15 cellular contexts compared by ENCODE assay signal in genomic region chr5:115738807-115739206, GRCh38.
"Had no signal": no experiment of that assay in that cellular context is flagged by ENCODE, and none has a peak within 500 bp of the region (broad histone marks: within the 10 kb centered on the region; RNA-seq: fewer than 3 reads in every experiment).

No MANE protein-coding gene starts in this region.

- H3K4me1 ChIP-seq: lower lobe of right lung, sigmoid colon, testis had no signal

- H3K9me3 ChIP-seq: lower lobe of right lung, ovary, testis had no signal

- H3K36me3 ChIP-seq: lower lobe of right lung, ovary, sigmoid colon had no signal

- H3K27ac ChIP-seq: lower lobe of right lung, ovary, sigmoid colon, testis had no signal

- ATAC-seq: activated CD8-positive, alpha-beta memory T cell treated with anti-CD3 and anti-CD28 coated beads, Interleukin-2, amount 10 ng/mL, durations not matched to agents 7 days and 5 days; natural killer cell; stimulated activated effector memory CD8-positive, alpha-beta T cell treated with anti-CD3 and anti-CD28 coated beads, Interleukin-12 subunit alpha, Interleukin-12 subunit beta, amount 100 ng/mL, for 72 hours had no signal

- DNase-seq: activated B cell treated with CpG ODN at 0.5 μM for 24 hours; activated CD4-positive, alpha-beta memory T cell treated with anti-CD3 and anti-CD28 coated beads, Interleukin-2, amount 10 ng/mL, durations not matched to agents 7 days and 5 days; activated CD4-positive, alpha-beta T cell treated with anti-CD3 and anti-CD28 coated beads for 4 hours; activated CD8-positive, alpha-beta memory T cell treated with anti-CD3 and anti-CD28 coated beads, Interleukin-2, amount 10 ng/mL, durations not matched to agents 7 days and 5 days; activated naive CD4-positive, alpha-beta T cell; activated naive CD8-positive, alpha-beta T cell treated with anti-CD3 and anti-CD28 coated beads, Interleukin-2, amount 10 ng/mL, durations not matched to agents 7 days and 5 days; amygdala; caudate nucleus; lower lobe of right lung; natural killer cell; ovary; sigmoid colon; stimulated activated CD4-positive, alpha-beta T cell treated with anti-CD3 and anti-CD28 coated beads, Interleukin-4, amount 100 ng/mL, for 24 hours; testis had no signal

- H3K4me3 ChIP-seq: lower lobe of right lung, ovary, sigmoid colon, testis had no signal

- H3K27me3 ChIP-seq: ovary, sigmoid colon, testis had no signal
